ENCODE assay signal across 29 cellular contexts in the genomic region with DNA sequence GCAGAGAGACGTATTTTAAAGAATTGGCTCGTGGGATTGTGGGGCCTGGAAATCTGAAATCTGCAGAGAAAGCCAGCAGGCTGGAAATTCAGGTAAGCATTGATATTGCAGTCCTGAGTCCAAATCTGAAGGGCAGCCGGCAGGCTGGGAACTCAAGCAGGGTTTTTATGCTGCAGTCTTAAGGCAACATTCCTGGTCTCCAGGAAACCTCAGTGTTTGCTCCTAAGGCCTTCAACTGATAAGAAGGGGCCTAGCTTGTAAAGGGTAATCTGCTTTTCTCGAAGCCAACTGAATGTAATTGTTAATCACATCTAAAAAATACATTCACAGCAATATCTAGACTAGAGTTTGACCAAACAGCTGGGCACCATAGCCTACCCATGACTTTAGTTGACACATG.
DNase-seq lines count a peak whose midpoint lies in the region; ATAC-seq and TF ChIP-seq lines count a peak whose summit lies in the region.
"Had no signal": no experiment of that assay in that cellular context is flagged by ENCODE, and none has a peak within 500 bp of the region (broad histone marks: within the 10 kb centered on the region; RNA-seq: fewer than 3 reads in every experiment).

No MANE protein-coding gene starts in this region.

- H3K27me3 ChIP-seq in lung (ENCODE audit: control insufficient read depth, insufficient read depth) (no peaks in the 10 kb centered on the region), upper lobe of right lung (no peaks in the 10 kb centered on the region)
- H3K27me3 ChIP-seq: body of pancreas, gastrocnemius medialis, ovary, upper lobe of left lung had no signal

- H3K4me3 ChIP-seq in fibroblast of pulmonary artery (replicated peaks; ENCODE audit: low read depth, low read length), result no peak overlapping the region
- no peak overlapping the region for H3K4me3 ChIP-seq in lung
- H3K4me3 ChIP-seq in upper lobe of right lung, result no peak overlapping the region
- H3K4me3 ChIP-seq: body of pancreas, gastrocnemius medialis, ovary, upper lobe of left lung had no signal

- intact Hi-C loops in upper lobe of right lung (cut with DNase I), result no loop called here

- peak; percentile 23 for ATAC-seq in lung (ENCODE audit: insufficient read depth, low FRiP score)
- ATAC-seq in upper lobe of right lung, result peak; percentile 60
- ATAC-seq: activated CD8-positive, alpha-beta T cell treated with anti-CD3 and anti-CD28 coated beads for 36 hours; body of pancreas; esophagus mucosa; gastrocnemius medialis; natural killer cell had no signal

- peaks cover 0 to 1% of the 10 kb centered on the region in 2 donors for H3K4me1 ChIP-seq in lung (ENCODE audit: control insufficient read depth in 2 of 2, insufficient read depth in 2 of 2, low read length in 2 of 2)
- no peaks in the 10 kb centered on the region for H3K4me1 ChIP-seq in upper lobe of right lung
- H3K4me1 ChIP-seq: body of pancreas, gastrocnemius medialis had no signal

- TF ChIP-seq CTCF in fibroblast of pulmonary artery (IDR thresholded peaks at IDR 0.05; ENCODE audit: low read length, missing control alignments) (no peak), lung (IDR thresholded peaks at IDR 0.05; ENCODE audit: control extremely low read depth, extremely low read depth) (no peak), upper lobe of right lung (IDR thresholded peaks at IDR 0.05) (no peak)

- peak; percentile 19 for DNase-seq in NCI-H82 (lab: John Stamatoyannopoulos, UW)
- no peak for DNase-seq in NCI-H82 treated with DMSO at 0.1 percent for 48 hours (lab: John Stamatoyannopoulos, UW; ENCODE audit: unreplicated experiment)
- DNase-seq in fibroblast of pulmonary artery (ENCODE audit: low read depth), result peak; percentile 79
- no peak for DNase-seq in lung (ENCODE audit: low spot score)
- no peak for DNase-seq in upper lobe of right lung
- DNase-seq in kidney tubule cell (ENCODE audit: low spot score), result no peak
- no peak for DNase-seq in NCI-H187 (lab: John Stamatoyannopoulos, UW)
- no peak for DNase-seq in stimulated activated CD4-positive, alpha-beta T cell treated with anti-CD3 and anti-CD28 coated beads, Interleukin-4, amount 100 ng/mL, for 1 hour
- DNase-seq: 8988T; activated CD4-positive, alpha-beta T cell treated with anti-CD3 and anti-CD28 coated beads for 1 hour; activated CD8-positive, alpha-beta T cell treated with anti-CD3 and anti-CD28 coated beads for 36 hours; activated effector memory CD4-positive, alpha-beta T cell treated with anti-CD3 and anti-CD28 coated beads, Interleukin-2, amount 50 U/mL, for 16 hours; activated naive CD8-positive, alpha-beta T cell treated with anti-CD3 and anti-CD28 coated beads, Interleukin-2, amount 10 ng/mL, durations not matched to agents 7 days and 5 days; body of pancreas; CD4-positive, CD25-positive, alpha-beta regulatory T cell; effector CD8-positive, alpha-beta T cell; gastrocnemius medialis; GDM1; hypothalamus; kidney; natural killer cell; NCI-H1436 treated with DMSO at 0.1 percent for 48 hours; NCI-H526; ovary; right cardiac atrium had no signal

- H3K9me3 ChIP-seq in lung (ENCODE audit: control insufficient read depth in 2 of 2, insufficient read depth in 1 of 2, low read length in 1 of 2) (no peaks in the 10 kb centered on the region), upper lobe of right lung (no peaks in the 10 kb centered on the region)
- H3K9me3 ChIP-seq: body of pancreas, gastrocnemius medialis, ovary, upper lobe of left lung had no signal

- 60 to 74% methylated on average over 4 of the region's 4 CpGs for WGBS in lung, 2 donors

- H3K36me3 ChIP-seq in lung (ENCODE audit: control insufficient read depth in 2 of 2, insufficient read depth in 2 of 2, low read length in 2 of 2), result no peaks in the 10 kb centered on the region
- H3K36me3 ChIP-seq in upper lobe of right lung, result no peaks in the 10 kb centered on the region
- H3K36me3 ChIP-seq: gastrocnemius medialis, ovary, upper lobe of left lung had no signal

- H3K27ac ChIP-seq in lung (ENCODE audit: low read depth in 1 of 2, low read length in 1 of 2) (no peak overlapping the region), upper lobe of right lung (no peak overlapping the region)
- H3K27ac ChIP-seq: body of pancreas, gastrocnemius medialis, KMS-11, ovary, RWPE1, upper lobe of left lung had no signal

Comparison
In these comparisons a context has a peak if more than half of its experiments do, and no peak if none do; other contexts are left out.
1. DNase-seq: peak in NCI-H82 (single experiment) and fibroblast of pulmonary artery (single experiment); none in NCI-H82 treated with DMSO at 0.1 percent for 48 hours (single experiment), lung (single experiment), upper lobe of right lung (single experiment), kidney tubule cell (single experiment), NCI-H187 (0 of 2) and stimulated activated CD4-positive, alpha-beta T cell treated with anti-CD3 and anti-CD28 coated beads, Interleukin-4, amount 100 ng/mL, for 1 hour (single experiment).